8 cellular contexts compared by ENCODE assay signal in genomic region chr17:49764559-49765180, GRCh38. TPM values are rescaled to one million over a fixed set of nuclear protein-coding genes. Genes with fewer than 3 reads are reported as not detected.
DNase-seq lines count a peak whose midpoint lies in the region; ATAC-seq, FAIRE-seq and TF ChIP-seq lines count a peak whose summit lies in the region.

No MANE protein-coding gene starts in this region.

- DNase-seq in A549 (ENCODE audit: low read depth in 1 of 2, low spot score in 1 of 2) = no peak
- no peak for DNase-seq in bronchial epithelial cell (ENCODE audit: low read depth)
- DNase-seq in NCI-H1694 (lab: John Stamatoyannopoulos, UW) = no peak
- no peak for DNase-seq in AG08395 (ENCODE audit: low spot score)
- no peak for DNase-seq in HTR-8/SVneo (ENCODE audit: insufficient read length, low spot score)
- DNase-seq in DMS114 treated with DMSO at 0.1 percent for 48 hours (lab: John Stamatoyannopoulos, UW; ENCODE audit: unreplicated experiment) = no peak

- WGBS in A549 (ENCODE audit: missing lambda C conversion rate) = 25% methylated on average over 8 of the region's 8 CpGs

- CTCF ChIA-PET in A549 (lab: Yijun Ruan, JAX) = interaction anchor here (0.6 to 3.7 kb wide), 8 partner anchors 9 to 1103 kb away, joined by 3 to 14 read pairs (median 4); no protein-coding TSS in a partner anchor

- H3K4me3 ChIP-seq in A549 (peak overlapping the region; percentile 61), HUES48 (ENCODE audit: low read depth, low read length) (peak overlapping the region; percentile 44), bronchial epithelial cell (ENCODE audit: low read depth, low read length) (peak overlapping the region; percentile 9), muscle layer of duodenum (ENCODE audit: low read depth in 1 of 2, low read length in 2 of 2) (peak overlapping the region; percentile 64 to 87)

- TF ChIP-seq RAD21 in A549 (conservative IDR thresholded peaks at IDR 0.05 in 1 of 2, IDR thresholded peaks at IDR 0.05 in 1 of 2) = no peak

- no peak for TF ChIP-seq EP300 in A549 (IDR thresholded peaks at IDR 0.05)

- TF ChIP-seq POLR2A in A549 (IDR thresholded peaks at IDR 0.05; ENCODE audit: low read length) = no peak

- H3K9ac ChIP-seq in HUES48 (ENCODE audit: low read depth, low read length) = no peak overlapping the region

- no peaks in the 10 kb centered on the region for H3K36me3 ChIP-seq in HUES48 (ENCODE audit: control insufficient read depth, insufficient read depth, low read length)
- no peaks in the 10 kb centered on the region for H3K36me3 ChIP-seq in bronchial epithelial cell (ENCODE audit: control insufficient read depth, insufficient read depth, low read length)
- H3K36me3 ChIP-seq in muscle layer of duodenum (ENCODE audit: control insufficient read depth in 1 of 2, insufficient read depth in 2 of 2, low read length in 2 of 2) = no peaks in the 10 kb centered on the region

- H3K4me2 ChIP-seq in A549 = peak overlapping the region; percentile 82

- no peak overlapping the region for H3K27ac ChIP-seq in A549
- H3K27ac ChIP-seq in HUES48 (ENCODE audit: low read depth, low read length) = no peak overlapping the region
- H3K27ac ChIP-seq in muscle layer of duodenum (ENCODE audit: low read length) = no peak overlapping the region

- no peak for FAIRE-seq in A549 (lab: Jason Lieb, UNC)
- no peak for FAIRE-seq in bronchial epithelial cell (lab: Jason Lieb, UNC)
- no peak for FAIRE-seq in HTR-8/SVneo (lab: Jason Lieb, UNC)

- TF ChIP-seq CTCF in A549 (IDR thresholded peaks at IDR 0.05) = no peak
- no peak for TF ChIP-seq CTCF in bronchial epithelial cell (IDR thresholded peaks at IDR 0.05; ENCODE audit: insufficient read depth, low read length, severe bottlenecking)

- no peak for ATAC-seq in A549

- H3K4me1 ChIP-seq in A549 (peaks cover 9% of the 10 kb centered on the region), HUES48 (ENCODE audit: control insufficient read depth, insufficient read depth, low read length) (peaks cover 22% of the 10 kb centered on the region), muscle layer of duodenum (ENCODE audit: control insufficient read depth in 1 of 2, insufficient read depth in 2 of 2, low read length in 2 of 2) (peaks cover 8 to 24% of the 10 kb centered on the region in 2 donors)

- no peaks in the 10 kb centered on the region for H3K9me3 ChIP-seq in A549
- no peaks in the 10 kb centered on the region for H3K9me3 ChIP-seq in HUES48 (ENCODE audit: control insufficient read depth, insufficient read depth, low read length)
- H3K9me3 ChIP-seq in muscle layer of duodenum (ENCODE audit: control insufficient read depth in 1 of 2, low read length in 2 of 2) = no peaks in the 10 kb centered on the region

- POLR2A ChIA-PET in A549 (lab: Yijun Ruan, JAX) = interaction anchor here (0.6 to 2.4 kb wide), 9 partner anchors 13 to 350 kb away, joined by 3 to 12 read pairs (median 4); partner anchors contain the start of genes KAT7, PHB1, SLC35B1 and SPOP

- H3K27me3 ChIP-seq in HUES48 (ENCODE audit: control insufficient read depth, insufficient read depth, low read length) = peaks cover 19% of the 10 kb centered on the region
- no peaks in the 10 kb centered on the region for H3K27me3 ChIP-seq in bronchial epithelial cell (ENCODE audit: control insufficient read depth, insufficient read depth, low read length)
- H3K27me3 ChIP-seq in muscle layer of duodenum (ENCODE audit: low read depth, low read length) = no peaks in the 10 kb centered on the region

TF ChIP-seq in A549, 52 proteins besides CTCF, POLR2A, EP300 and RAD21:
- no peak for TF ChIP-seq HDAC2 (IDR thresholded peaks at IDR 0.05)
- no peak for TF ChIP-seq FOSB (CRISPR knock-in tag; IDR thresholded peaks at IDR 0.05)
- peak; percentile 57 for TF ChIP-seq MAFK (IDR thresholded peaks at IDR 0.05; ENCODE audit: partially characterized antibody)
- TF ChIP-seq ATOH8 (CRISPR knock-in tag; IDR thresholded peaks at IDR 0.05; ENCODE audit: low read depth) = no peak

RNA-seq across cellular contexts. Expression of gene FAM117A, which starts 0.7 kb away (rescaled TPM):
- polyA plus RNA-seq in A549 (2011; rRNA removed) (1.8 TPM in 2 replicates), A549 (2017; fragmentation: RNase III; extraction: RNeasy Plus Mini Kit Qiagen cat#74134 plus additional on column Dnase treatment) (1.00 to 1.8 TPM (median 1.5 TPM) in 3 replicates)
- polyA plus RNA-seq in A549 (2012; cell fraction: cytosol; rRNA removed) = 2.4 and 2.9 TPM in 2 replicates
- 2.2 and 2.5 TPM in 2 replicates for polyA plus RNA-seq in A549 (2012; cell fraction: nucleus; rRNA removed)
- polyA minus RNA-seq in A549 (2011; rRNA and poly(A)+ RNA removed) = 1.9 and 2.3 TPM in 2 replicates
- 0.53 and 1.9 TPM in 2 replicates for total RNA-seq in bronchial epithelial cell

RNA-seq across cellular contexts. Expression of gene KAT7, which starts 23.8 kb away (rescaled TPM):
- 48.7 and 55.8 TPM in 2 replicates for polyA plus RNA-seq in A549 (2011; rRNA removed)
- 13.8 and 15.6 TPM in 2 replicates for polyA plus RNA-seq in A549 (2012; cell fraction: cytosol; rRNA removed)
- 17.3 and 25.5 TPM in 2 replicates for polyA plus RNA-seq in A549 (2012; cell fraction: nucleus; rRNA removed)
- 31.2 to 33.2 TPM (median 32.5 TPM) in 3 replicates for polyA plus RNA-seq in A549 (2017; fragmentation: RNase III; extraction: RNeasy Plus Mini Kit Qiagen cat#74134 plus additional on column Dnase treatment)
- 55.4 and 58.6 TPM in 2 replicates for polyA minus RNA-seq in A549 (2011; rRNA and poly(A)+ RNA removed)
- total RNA-seq in bronchial epithelial cell = 12.4 and 18.8 TPM in 2 replicates

RNA-seq across cellular contexts. Expression of gene SLC35B1, which starts 56.9 kb away (rescaled TPM):
- polyA plus RNA-seq in A549 (2011; rRNA removed) = 191 and 287 TPM in 2 replicates
- polyA plus RNA-seq in A549 (2012; cell fraction: cytosol; rRNA removed) = 90.9 and 115 TPM in 2 replicates
- 49.9 and 90.4 TPM in 2 replicates for polyA plus RNA-seq in A549 (2012; cell fraction: nucleus; rRNA removed)
- polyA plus RNA-seq in A549 (2017; fragmentation: RNase III; extraction: RNeasy Plus Mini Kit Qiagen cat#74134 plus additional on column Dnase treatment) = 72.7 to 79.9 TPM (median 77.9 TPM) in 3 replicates
- 154 and 175 TPM in 2 replicates for polyA minus RNA-seq in A549 (2011; rRNA and poly(A)+ RNA removed)
- total RNA-seq in bronchial epithelial cell = 79.2 and 91.1 TPM in 2 replicates

Comparison
In these comparisons a context has a peak if more than half of its experiments do, and no peak if none do; other contexts are left out.
1. H3K4me3 ChIP-seq: peak in every context shown above with its lines; median percentile 76 in muscle layer of duodenum; 61 in A549; 44 in HUES48; 9 in bronchial epithelial cell.